ENCODE assay signal across 35 cellular contexts in the genomic region with DNA sequence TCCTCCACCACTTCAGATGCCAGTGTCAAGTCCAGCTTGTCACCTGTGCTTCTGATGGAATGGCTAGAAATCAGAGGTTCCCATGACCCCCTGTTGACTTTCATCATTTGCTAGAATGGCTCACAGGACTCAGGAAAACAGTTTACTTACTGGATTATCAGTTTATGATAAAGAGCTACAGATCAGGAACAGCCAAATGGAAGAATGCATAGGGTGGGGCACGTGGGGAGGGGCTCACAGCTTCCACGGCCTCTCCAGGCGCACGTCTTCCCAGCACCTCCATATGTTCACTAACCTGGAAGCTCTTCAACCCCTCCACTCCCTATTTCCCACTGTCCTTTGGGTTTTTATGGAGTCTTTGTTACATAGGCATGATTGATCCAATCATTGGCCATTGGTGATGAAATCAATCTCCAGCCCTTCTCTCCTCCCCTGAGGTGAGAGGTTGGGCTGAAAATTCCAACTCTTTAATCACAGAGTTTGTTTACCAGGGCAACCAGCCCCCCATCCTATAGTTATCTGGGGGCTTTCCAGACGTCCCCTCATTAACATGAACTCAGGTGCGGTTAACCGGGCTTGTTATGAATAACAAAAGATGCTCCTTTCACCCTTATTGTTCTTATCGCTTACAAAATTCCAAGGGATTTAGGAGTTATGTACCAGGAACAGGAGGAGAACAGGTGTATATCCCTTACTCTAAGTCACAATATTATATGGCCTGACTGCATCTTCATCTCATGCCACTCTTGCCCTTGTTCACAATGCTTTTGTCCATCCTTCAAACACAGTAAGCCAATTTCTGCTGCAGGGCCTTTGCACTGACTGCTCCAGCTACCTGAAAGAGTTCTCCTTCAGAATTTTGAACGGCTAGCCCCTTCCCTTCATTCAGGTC. TPM values are rescaled to one million over a fixed set of nuclear protein-coding genes. Genes with fewer than 3 reads are reported as not detected.
A peak's percentile ranks its signal among the peaks of the same experiment; 100 is the strongest.
DNase-seq lines count a peak whose midpoint lies in the region; ATAC-seq and TF ChIP-seq lines count a peak whose summit lies in the region.
"Had no signal": no experiment of that assay in that cellular context is flagged by ENCODE, and none has a peak within 500 bp of the region (broad histone marks: within the 10 kb centered on the region; RNA-seq: fewer than 3 reads in every experiment).

No MANE protein-coding gene starts in this region.

- H4K20me1 ChIP-seq in GM23338 (replicated peaks; ENCODE audit: insufficient read depth): no peaks in the 10 kb centered on the region

- DNase-seq in GM23338 (ENCODE audit: low spot score): peak; percentile 87
- no peak for DNase-seq in cerebellar nuclear complex (lab: John Stamatoyannopoulos, UW)
- DNase-seq in activated naive CD8-positive, alpha-beta T cell treated with anti-CD3 and anti-CD28 coated beads for 36 hours: no peak
- no peak for DNase-seq in brain microvascular endothelial cell
- DNase-seq: activated CD4-positive, alpha-beta T cell treated with anti-CD3 and anti-CD28 coated beads, Interleukin-2, amount 50 U/mL, for 4 hours; activated CD8-positive, alpha-beta memory T cell treated with anti-CD3 and anti-CD28 coated beads, Interleukin-2, amount 10 ng/mL, durations not matched to agents 7 days and 5 days; activated gamma-delta T cell; activated naive CD8-positive, alpha-beta T cell treated with anti-CD3 and anti-CD28 coated beads, Interleukin-2, amount 10 ng/mL, durations not matched to agents 7 days and 5 days; activated T-cell treated with anti-CD3 and anti-CD28 coated beads, Interleukin-2, amount 50 U/mL, for 4 hours; aorta; DMS53; effector memory CD4-positive, alpha-beta T cell; glutamatergic neuron; HFFc6; Kasumi-1; NCI-H1417 treated with DMSO at 0.1 percent for 48 hours; NCI-H2081 treated with DMSO at 0.1 percent for 48 hours; NCI-H2227 treated with DMSO at 0.1 percent for 48 hours; NCI-H526 treated with DMSO at 0.1 percent for 48 hours; NK-92 treated with Interleukin-12 subunit alpha and Interleukin-12 subunit beta, amount 100 ng/mL, for 24 hours; pancreas; PC-3; stimulated activated CD4-positive, alpha-beta T cell treated with anti-CD3 and anti-CD28 coated beads, Interleukin-2, amount 100 ng/mL, for 24 hours; T-helper 1 cell had no signal

- H3K27me3 ChIP-seq in GM23338 (ENCODE audit: insufficient read depth) (no peaks in the 10 kb centered on the region), iPS-18a (ENCODE audit: control insufficient read depth, insufficient read depth, low read length) (no peaks in the 10 kb centered on the region), parathyroid adenoma (ENCODE audit: control insufficient read depth, insufficient read depth, low read length) (no peaks in the 10 kb centered on the region), brain microvascular endothelial cell (replicated peaks) (no peaks in the 10 kb centered on the region)
- H3K27me3 ChIP-seq: BLaER1 treated with 17β-estradiol and CSF1 and Interleukin-3, amounts not matched to agents 10 nM and 100 nM; cardiac muscle cell; pancreas; right atrium auricular region had no signal

- H3K4me3 Mint-ChIP-seq in GM23338: peak overlapping the region; percentile 25; the same call in 1 of the 3 replicates
- H3K4me3 Mint-ChIP-seq in IgD-negative memory B cell: no peak overlapping the region
- no peak overlapping the region for H3K4me3 Mint-ChIP-seq in activated naive CD8-positive, alpha-beta T cell treated with anti-CD3 and anti-CD28 coated beads for 36 hours
- H3K4me3 Mint-ChIP-seq: activated CD8-positive, alpha-beta memory T cell treated with anti-CD3 and anti-CD28 coated beads, Interleukin-2, amount 10 ng/mL, durations not matched to agents 7 days and 5 days; activated naive CD8-positive, alpha-beta T cell treated with anti-CD3 and anti-CD28 coated beads, Interleukin-2, amount 10 ng/mL, durations not matched to agents 7 days and 5 days; activated T-cell treated with anti-CD3 and anti-CD28 coated beads, Interleukin-2, amount 50 U/mL, for 4 hours; HFFc6; neural crest cell had no signal

- H3K9me3 Mint-ChIP-seq in GM23338: peaks cover 8% of the 10 kb centered on the region; the same call in 2 of the 3 replicates
- H3K9me3 Mint-ChIP-seq in IgD-negative memory B cell: no peaks in the 10 kb centered on the region
- peaks cover 3% of the 10 kb centered on the region for H3K9me3 Mint-ChIP-seq in activated naive CD8-positive, alpha-beta T cell treated with anti-CD3 and anti-CD28 coated beads for 36 hours
- H3K9me3 Mint-ChIP-seq: activated T-cell treated with anti-CD3 and anti-CD28 coated beads, Interleukin-2, amount 50 U/mL, for 4 hours; HFFc6; neural crest cell; stimulated activated naive CD8-positive, alpha-beta T cell treated with anti-CD3 and anti-CD28 coated beads, Interleukin-15, Interleukin-2, amounts not matched to agents 100 ng/mL and 50 ng/mL, for 24 hours had no signal

- peak overlapping the region; percentile 16 for H3K9ac ChIP-seq in iPS-18a (ENCODE audit: low read length)
- no peak overlapping the region for H3K9ac ChIP-seq in parathyroid adenoma
- H3K9ac ChIP-seq: BLaER1 treated with 17β-estradiol and CSF1 and Interleukin-3, amounts not matched to agents 10 nM and 100 nM had no signal

- H3K4me1 ChIP-seq in GM23338 (ENCODE audit: insufficient read depth) (peaks cover 51% of the 10 kb centered on the region), iPS-18a (ENCODE audit: control insufficient read depth, low read depth, low read length) (peaks cover 35% of the 10 kb centered on the region), parathyroid adenoma (peaks cover 45% of the 10 kb centered on the region)

- H3K9me3 ChIP-seq in iPS-18a (ENCODE audit: control insufficient read depth, low read depth, low read length) (no peaks in the 10 kb centered on the region), parathyroid adenoma (ENCODE audit: control insufficient read depth, low read length) (no peaks in the 10 kb centered on the region)
- H3K9me3 ChIP-seq: pancreas, right atrium auricular region had no signal

- no peaks in the 10 kb centered on the region for H3K9me2 ChIP-seq in GM23338 (ENCODE audit: insufficient read depth)

- H3F3A ChIP-seq in GM23338 (replicated peaks; ENCODE audit: low read depth): no peaks in the 10 kb centered on the region

- H3K79me2 ChIP-seq in GM23338 (replicated peaks; ENCODE audit: insufficient read depth) (no peaks in the 10 kb centered on the region), parathyroid adenoma (peaks cover 3% of the 10 kb centered on the region)

- H3K27me3 Mint-ChIP-seq in GM23338 (ENCODE audit: insufficient read depth, low read depth, poor library complexity) (peaks cover 6% of the 10 kb centered on the region), IgD-negative memory B cell (peaks cover 2% of the 10 kb centered on the region)
- H3K27me3 Mint-ChIP-seq in activated naive CD8-positive, alpha-beta T cell treated with anti-CD3 and anti-CD28 coated beads for 36 hours: no peaks in the 10 kb centered on the region
- H3K27me3 Mint-ChIP-seq: activated CD8-positive, alpha-beta memory T cell treated with anti-CD3 and anti-CD28 coated beads, Interleukin-2, amount 10 ng/mL, durations not matched to agents 7 days and 5 days; activated naive CD8-positive, alpha-beta T cell treated with anti-CD3 and anti-CD28 coated beads, Interleukin-2, amount 10 ng/mL, durations not matched to agents 7 days and 5 days; stimulated activated naive CD8-positive, alpha-beta T cell treated with anti-CD3 and anti-CD28 coated beads, Interleukin-15, Interleukin-2, amounts not matched to agents 100 ng/mL and 50 ng/mL, for 24 hours had no signal

- TF ChIP-seq CTCF in GM23338 (conservative IDR thresholded peaks at IDR 0.05; ENCODE audit: low read depth in 2 of 2) (no peak), parathyroid adenoma (IDR thresholded peaks at IDR 0.05) (no peak), brain microvascular endothelial cell (IDR thresholded peaks at IDR 0.05; ENCODE audit: low read depth, low read length, missing control alignments) (no peak)

- H3K4me2 ChIP-seq in GM23338 (peak overlapping the region; percentile 21; the same call in 1 of the 2 replicates), parathyroid adenoma (ENCODE audit: low read length) (peak overlapping the region; percentile 51)

- peak; percentile 60 for ATAC-seq in GM23338
- ATAC-seq: activated CD8-positive, alpha-beta memory T cell treated with anti-CD3 and anti-CD28 coated beads, Interleukin-2, amount 10 ng/mL, durations not matched to agents 7 days and 5 days; activated T-cell treated with anti-CD3 and anti-CD28 coated beads, Interleukin-2, amount 50 U/mL, for 4 hours; pancreas; PC-3 had no signal

- H3K27ac Mint-ChIP-seq in GM23338 (peak overlapping the region; percentile 89), IgD-negative memory B cell (peak overlapping the region in 2 of 3 donors; percentile 5 to 26)
- no peak overlapping the region for H3K27ac Mint-ChIP-seq in activated naive CD8-positive, alpha-beta T cell treated with anti-CD3 and anti-CD28 coated beads for 36 hours
- H3K27ac Mint-ChIP-seq: activated CD8-positive, alpha-beta memory T cell treated with anti-CD3 and anti-CD28 coated beads, Interleukin-2, amount 10 ng/mL, durations not matched to agents 7 days and 5 days; activated naive CD8-positive, alpha-beta T cell treated with anti-CD3 and anti-CD28 coated beads, Interleukin-2, amount 10 ng/mL, durations not matched to agents 7 days and 5 days; HFFc6; stimulated activated naive CD8-positive, alpha-beta T cell treated with anti-CD3 and anti-CD28 coated beads, Interleukin-15, Interleukin-2, amounts not matched to agents 100 ng/mL and 50 ng/mL, for 24 hours had no signal

- H3K27ac ChIP-seq in GM23338 (ENCODE audit: low read depth) (peak overlapping the region; percentile 87), iPS-18a (ENCODE audit: low read length) (peak overlapping the region; percentile 75), parathyroid adenoma (peak overlapping the region; percentile 0), brain microvascular endothelial cell (no peak overlapping the region)
- H3K27ac ChIP-seq: BLaER1 treated with 17β-estradiol and CSF1 and Interleukin-3, amounts not matched to agents 10 nM and 100 nM; cardiac muscle cell; coronary artery; right atrium auricular region; SK-N-MC had no signal

- H3K36me3 ChIP-seq in GM23338 (ENCODE audit: insufficient read depth) (no peaks in the 10 kb centered on the region), iPS-18a (ENCODE audit: control insufficient read depth, low read depth, low read length) (no peaks in the 10 kb centered on the region), parathyroid adenoma (ENCODE audit: control insufficient read depth, insufficient read depth, low read length) (no peaks in the 10 kb centered on the region), brain microvascular endothelial cell (replicated peaks) (no peaks in the 10 kb centered on the region)
- H3K36me3 ChIP-seq: cardiac muscle cell, pancreas, right atrium auricular region had no signal

- peaks cover 67% of the 10 kb centered on the region for H3K4me1 Mint-ChIP-seq in GM23338
- peaks cover 20 to 38% (median 31%) of the 10 kb centered on the region in 3 donors for H3K4me1 Mint-ChIP-seq in IgD-negative memory B cell
- peaks cover 34% of the 10 kb centered on the region for H3K4me1 Mint-ChIP-seq in activated naive CD8-positive, alpha-beta T cell treated with anti-CD3 and anti-CD28 coated beads for 36 hours
- H3K4me1 Mint-ChIP-seq: neural crest cell had no signal

- H2AFZ ChIP-seq in GM23338 (no peak overlapping the region), parathyroid adenoma (no peak overlapping the region)

- H3K36me3 Mint-ChIP-seq in GM23338 (ENCODE audit: low read depth) (no peaks in the 10 kb centered on the region; the same call in 2 of the 3 replicates), IgD-negative memory B cell (no peaks in the 10 kb centered on the region)
- peaks cover 2% of the 10 kb centered on the region for H3K36me3 Mint-ChIP-seq in activated naive CD8-positive, alpha-beta T cell treated with anti-CD3 and anti-CD28 coated beads for 36 hours

- H3K4me3 ChIP-seq in GM23338 (no peak overlapping the region), iPS-18a (ENCODE audit: low read length) (no peak overlapping the region), parathyroid adenoma (ENCODE audit: low read depth, low read length) (no peak overlapping the region), brain microvascular endothelial cell (ENCODE audit: low read depth, low read length) (no peak overlapping the region)
- H3K4me3 ChIP-seq: BLaER1 treated with 17β-estradiol and CSF1 and Interleukin-3, amounts not matched to agents 10 nM and 100 nM; cardiac muscle cell; coronary artery; lung; pancreas; right atrium auricular region; SK-N-MC had no signal

- in situ Hi-C loops in brain microvascular endothelial cell (cut with HindIII; ENCODE audit: low pct_ligation_motif_present, low sequenced_read_pairs): no loop called here

RNA-seq across cellular contexts. Expression of a gene that starts 35.2 kb away (rescaled TPM):
- 5.8 and 6.7 TPM in 2 replicates for total RNA-seq in GM23338 (2014; rRNA removed; shearing (Covaris generic))
- polyA plus RNA-seq in GM23338 (2016; fragmentation: Nextera tagmentation; extraction: Ambion mirVana) (11.5 and 12.3 TPM in 2 replicates), IgD-negative memory B cell (121 TPM)
- 10 to 100 TPM; 15.2 to 15.6 TPM for total RNA-seq in activated naive CD8-positive, alpha-beta T cell treated with anti-CD3 and anti-CD28 coated beads for 36 hours

RNA-seq across cellular contexts. Expression of a gene that starts 52.3 kb away (rescaled TPM):
- total RNA-seq in GM23338 (2014; rRNA removed; shearing (Covaris generic)): 26.9 and 27.3 TPM in 2 replicates
- polyA plus RNA-seq in GM23338 (2016; fragmentation: Nextera tagmentation; extraction: Ambion mirVana) (27.0 and 27.7 TPM in 2 replicates), IgD-negative memory B cell (25.7 TPM)
- total RNA-seq in activated naive CD8-positive, alpha-beta T cell treated with anti-CD3 and anti-CD28 coated beads for 36 hours: 10 to 100 TPM; 14.2 to 16.1 TPM
